14 cellular contexts compared by ENCODE assay signal in the genomic region with DNA sequence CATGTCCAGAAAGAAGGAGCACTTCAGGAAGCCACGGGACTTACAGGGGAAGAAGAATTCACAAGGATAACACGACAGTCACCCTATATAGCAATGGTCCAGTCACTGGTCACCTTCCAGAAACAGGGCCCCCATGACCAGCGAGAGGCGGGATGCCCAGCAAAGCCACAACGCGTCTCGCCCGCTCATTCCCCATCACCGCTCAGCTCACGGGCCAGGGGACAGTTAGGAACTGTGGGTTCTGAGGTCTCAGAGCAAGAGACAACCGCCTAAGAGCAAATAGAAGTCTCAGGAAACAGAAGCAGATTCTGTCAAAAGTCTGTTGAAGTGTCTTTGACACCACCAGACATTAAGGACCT.
A peak's percentile ranks its signal among the peaks of the same experiment; 100 is the strongest.
DNase-seq lines count a peak whose midpoint lies in the region; TF ChIP-seq lines count a peak whose summit lies in the region.
"Had no signal": no experiment of that assay in that cellular context is flagged by ENCODE, and none has a peak within 500 bp of the region (broad histone marks: within the 10 kb centered on the region; RNA-seq: fewer than 3 reads in every experiment).

No MANE protein-coding gene starts in this region.

- H3K4me1 Mint-ChIP-seq in chondrocyte (ENCODE audit: low read depth): peaks cover 13% of the 10 kb centered on the region

- intact Hi-C loops in A673 (cut with micrococcal nuclease; ENCODE audit: unreplicated experiment): no loop called here
- intact Hi-C loops in spleen (cut with DNase I; ENCODE audit: low total_unique reads): no loop called here

- no peaks in the 10 kb centered on the region for H3K9me3 ChIP-seq in A673 (ENCODE audit: low read depth, low read length, poor library complexity, severe bottlenecking)
- no peaks in the 10 kb centered on the region for H3K9me3 ChIP-seq in spleen
- H3K9me3 ChIP-seq: BLaER1 treated with 17β-estradiol and CSF1 and Interleukin-3, amounts not matched to agents 10 nM and 100 nM had no signal

- H3K4me3 ChIP-seq in A673 (ENCODE audit: low read depth, low read length, poor library complexity, severe bottlenecking) (peak overlapping the region; percentile 78), spleen (no peak overlapping the region)
- H3K4me3 ChIP-seq: BLaER1 treated with 17β-estradiol and CSF1 and Interleukin-3, amounts not matched to agents 10 nM and 100 nM had no signal

- BruUV-seq in A673 (replicated peaks; lab: Mats Ljungman, UMichigan): TSS peak; percentile 87

- CTCF ChIA-PET in A673 (lab: Charles Lee): interaction anchor here (1.1 kb wide), 1 partner anchor 20 kb away, joined by 3 read pairs; no protein-coding TSS in a partner anchor

- no peaks in the 10 kb centered on the region for H3K27me3 ChIP-seq in A673 (replicated peaks; ENCODE audit: insufficient read depth, low read depth, low read length, poor library complexity)
- no peaks in the 10 kb centered on the region for H3K27me3 ChIP-seq in spleen (replicated peaks in 1 of 7)
- H3K27me3 ChIP-seq: BLaER1 treated with 17β-estradiol and CSF1 and Interleukin-3, amounts not matched to agents 10 nM and 100 nM had no signal

- TF ChIP-seq CTCF in A673 (conservative IDR thresholded peaks at IDR 0.05; ENCODE audit: low read depth, low read length): no peak
- no peak for TF ChIP-seq CTCF in chondrocyte (IDR thresholded peaks at IDR 0.05)
- no peak for TF ChIP-seq CTCF in spleen (IDR thresholded peaks at IDR 0.05 in 8 of 11, conservative IDR thresholded peaks at IDR 0.05 in 3 of 11)

- H3K36me3 ChIP-seq in A673 (ENCODE audit: insufficient read depth, low read length, poor library complexity, severe bottlenecking) (peaks cover 15% of the 10 kb centered on the region), spleen (no peaks in the 10 kb centered on the region)
- H3K36me3 ChIP-seq: BLaER1 treated with 17β-estradiol and CSF1 and Interleukin-3, amounts not matched to agents 10 nM and 100 nM had no signal

- H3K4me3 Mint-ChIP-seq in chondrocyte (ENCODE audit: unreplicated experiment): no peak overlapping the region
- H3K4me3 Mint-ChIP-seq: CD4-positive, CD25-positive, alpha-beta regulatory T cell; HFFc6 had no signal

- POLR2A ChIA-PET in A673 (lab: Charles Lee; ENCODE audit: low non-redundant PET): no interaction called here

- H3K36me3 Mint-ChIP-seq in chondrocyte (ENCODE audit: low read depth): no peaks in the 10 kb centered on the region
- H3K36me3 Mint-ChIP-seq: CD4-positive, CD25-positive, alpha-beta regulatory T cell had no signal

- no peaks in the 10 kb centered on the region for H3K27me3 Mint-ChIP-seq in chondrocyte (ENCODE audit: low read depth)
- H3K27me3 Mint-ChIP-seq: CD4-positive, CD25-positive, alpha-beta regulatory T cell had no signal

- H3K27ac Mint-ChIP-seq in chondrocyte (ENCODE audit: unreplicated experiment): peak overlapping the region; percentile 36
- H3K27ac Mint-ChIP-seq: CD4-positive, CD25-positive, alpha-beta regulatory T cell; HFFc6 had no signal

- H3K4me1 ChIP-seq in A673 (ENCODE audit: insufficient read depth, low read length, poor library complexity, severe bottlenecking): peaks cover 18% of the 10 kb centered on the region
- no peaks in the 10 kb centered on the region for H3K4me1 ChIP-seq in spleen

- H3K9me3 Mint-ChIP-seq in chondrocyte (ENCODE audit: low read depth): no peaks in the 10 kb centered on the region
- H3K9me3 Mint-ChIP-seq: HFFc6 had no signal

- peak overlapping the region; percentile 96 for H3K27ac ChIP-seq in A673 (ENCODE audit: low read depth, low read length, poor library complexity, severe bottlenecking)
- H3K27ac ChIP-seq in spleen: no peak overlapping the region
- H3K27ac ChIP-seq: 22Rv1; BLaER1 treated with 17β-estradiol and CSF1 and Interleukin-3, amounts not matched to agents 10 nM and 100 nM had no signal

- DNase-seq in A673 (ENCODE audit: low spot score) (no peak), Kasumi-1 (lab: John Stamatoyannopoulos, UW) (peak; percentile 94), chondrocyte (ENCODE audit: low spot score) (no peak), spleen (peak; percentile 42), NK-92 (lab: John Stamatoyannopoulos, UW; ENCODE audit: unreplicated experiment) (no peak), amniotic stem cell (lab: John Stamatoyannopoulos, UW) (no peak)
- no peak for DNase-seq in activated effector memory CD4-positive, alpha-beta T cell treated with anti-CD3 and anti-CD28 coated beads, Interleukin-2, amount 50 U/mL, for 16 hours
- DNase-seq: CD4-positive, CD25-positive, alpha-beta regulatory T cell; DMS79; EL; HCEC 1CT; HFFc6 had no signal

- TF ChIP-seq POLR2A in spleen (IDR thresholded peaks at IDR 0.05): no peak

- 92 to 96% (median 92%) methylated on average over 11 of the region's 11 CpGs for WGBS in spleen, 5 donors

Comparison
In these comparisons a context has a peak if more than half of its experiments do, and no peak if none do; other contexts are left out.
1. DNase-seq: peak in Kasumi-1 (2 of 2) and spleen (single experiment); none in A673 (single experiment), chondrocyte (single experiment), NK-92 (single experiment), activated effector memory CD4-positive, alpha-beta T cell treated with anti-CD3 and anti-CD28 coated beads, Interleukin-2, amount 50 U/mL, for 16 hours (single experiment) and amniotic stem cell (single experiment).